Comparison of ENCODE assay signal across 17 cellular contexts in genomic region chr10:129673292-129673691, GRCh38.
A peak's percentile ranks its signal among the peaks of the same experiment; 100 is the strongest.
DNase-seq lines count a peak whose midpoint lies in the region; ATAC-seq and TF ChIP-seq lines count a peak whose summit lies in the region.
"Had no signal": no experiment of that assay in that cellular context is flagged by ENCODE, and none has a peak within 500 bp of the region (broad histone marks: within the 10 kb centered on the region; RNA-seq: fewer than 3 reads in every experiment).

No MANE protein-coding gene starts in this region.

- intact Hi-C loops in MCF 10A (cut with micrococcal nuclease) = loop anchor here (1.0 kb wide), 1 partner anchor 642 kb away; no protein-coding TSS in a partner anchor
- intact Hi-C loops in breast epithelium (cut with DNase I; ENCODE audit: low total_unique reads) = no loop called here

- POLR2A ChIA-PET in MCF 10A (lab: Yijun Ruan, JAX) = no interaction called here

- H3K9me3 Mint-ChIP-seq in MCF 10A (ENCODE audit: unreplicated experiment) (no peaks in the 10 kb centered on the region), neural progenitor cell (peaks cover 26% of the 10 kb centered on the region)
- H3K9me3 Mint-ChIP-seq in activated T-cell treated with anti-CD3 and anti-CD28 coated beads, Interleukin-2, amount 50 U/mL, for 72 hours = peaks cover 2 to 3% of the 10 kb centered on the region in 2 donors

- no peak for TF ChIP-seq POLR2A in breast epithelium (IDR thresholded peaks at IDR 0.05)

- H3K27ac ChIP-seq in breast epithelium (no peak overlapping the region), WERI-Rb-1 (no peak overlapping the region), neural progenitor cell (no peak overlapping the region)
- H3K27ac ChIP-seq: 22Rv1, BLaER1, C4-2B had no signal

- H3K4me1 ChIP-seq in breast epithelium (no peaks in the 10 kb centered on the region), neural progenitor cell (no peaks in the 10 kb centered on the region)
- H3K4me1 ChIP-seq: Caco-2, HAP-1 had no signal

- H3K4me3 ChIP-seq in breast epithelium (no peak overlapping the region), WERI-Rb-1 (ENCODE audit: low read depth, low read length) (no peak overlapping the region), neural progenitor cell (no peak overlapping the region)
- H3K4me3 ChIP-seq: BLaER1, HAP-1 had no signal

- no peak for ATAC-seq in activated T-cell treated with anti-CD3 and anti-CD28 coated beads, Interleukin-2, amount 50 U/mL, for 72 hours (replicated peaks in 1 of 2)
- ATAC-seq: CD8-positive, alpha-beta T cell had no signal

- no peak for DNase-seq in MCF 10A (ENCODE audit: unreplicated experiment)
- DNase-seq in breast epithelium (ENCODE audit: low spot score in 2 of 2) = no peak
- peak; percentile 20 for DNase-seq in WERI-Rb-1
- DNase-seq in neural progenitor cell (ENCODE audit: low spot score) = no peak
- DNase-seq in GM20000 (ENCODE audit: low spot score) = no peak
- DNase-seq in activated T-cell treated with anti-CD3 and anti-CD28 coated beads, Interleukin-2, amount 50 U/mL, for 72 hours = no peak
- DNase-seq: Caco-2; CD4-positive, CD25-positive, alpha-beta regulatory T cell; CD8-positive, alpha-beta T cell; DMS153; DND-41; HFFc6 had no signal

- H3K36me3 ChIP-seq in breast epithelium (no peaks in the 10 kb centered on the region), WERI-Rb-1 (no peaks in the 10 kb centered on the region), neural progenitor cell (no peaks in the 10 kb centered on the region)
- H3K36me3 ChIP-seq: HAP-1 had no signal

- H3K36me3 Mint-ChIP-seq in MCF 10A (ENCODE audit: insufficient read depth, unreplicated experiment) (peaks cover 6% of the 10 kb centered on the region), neural progenitor cell (peaks cover 5% of the 10 kb centered on the region)
- peaks cover 6 to 18% of the 10 kb centered on the region in 2 donors for H3K36me3 Mint-ChIP-seq in activated T-cell treated with anti-CD3 and anti-CD28 coated beads, Interleukin-2, amount 50 U/mL, for 72 hours (ENCODE audit: insufficient read depth in 2 of 2)

- H3K4me1 Mint-ChIP-seq in MCF 10A (ENCODE audit: insufficient read depth, unreplicated experiment) (no peaks in the 10 kb centered on the region), neural progenitor cell (no peaks in the 10 kb centered on the region)
- no peaks in the 10 kb centered on the region for H3K4me1 Mint-ChIP-seq in activated T-cell treated with anti-CD3 and anti-CD28 coated beads, Interleukin-2, amount 50 U/mL, for 72 hours (ENCODE audit: low read depth)

- H3K9me3 ChIP-seq in breast epithelium = no peaks in the 10 kb centered on the region
- H3K9me3 ChIP-seq in WERI-Rb-1 (ENCODE audit: severe bottlenecking) = peaks cover 5% of the 10 kb centered on the region
- H3K9me3 ChIP-seq in neural progenitor cell (ENCODE audit: low read depth) = no peaks in the 10 kb centered on the region
- H3K9me3 ChIP-seq: HAP-1 had no signal

- CTCF ChIA-PET in MCF 10A (lab: Yijun Ruan, JAX) = interaction anchor here (0.9 kb wide), 1 partner anchor 16 kb away, joined by 3 read pairs; no protein-coding TSS in a partner anchor

- H2AFZ ChIP-seq in neural progenitor cell (replicated peaks) = no peak overlapping the region

- H3K79me2 ChIP-seq in neural progenitor cell (ENCODE audit: low read depth) = no peaks in the 10 kb centered on the region

- no peaks in the 10 kb centered on the region for H3F3A ChIP-seq in neural progenitor cell (ENCODE audit: low read depth)

- BruUV-seq in MCF 10A (replicated peaks; lab: Mats Ljungman, UMichigan) = no TSS peak

- H3K4me3 Mint-ChIP-seq in MCF 10A (ENCODE audit: unreplicated experiment) = no peak overlapping the region
- no peak overlapping the region for H3K4me3 Mint-ChIP-seq in neural progenitor cell
- H3K4me3 Mint-ChIP-seq in activated T-cell treated with anti-CD3 and anti-CD28 coated beads, Interleukin-2, amount 50 U/mL, for 72 hours = no peak overlapping the region
- H3K4me3 Mint-ChIP-seq: B cell; CD4-positive, CD25-positive, alpha-beta regulatory T cell; CD8-positive, alpha-beta T cell; HFFc6 had no signal

- H3K4me2 ChIP-seq in neural progenitor cell = no peak overlapping the region
- H3K4me2 ChIP-seq: BLaER1 had no signal

- no peak overlapping the region for H3K9ac ChIP-seq in neural progenitor cell
- H3K9ac ChIP-seq: BLaER1 had no signal

- TF ChIP-seq CTCF in MCF 10A (IDR thresholded peaks at IDR 0.05; ENCODE audit: unreplicated experiment) = peak; percentile 18
- TF ChIP-seq CTCF in breast epithelium (IDR thresholded peaks at IDR 0.05) = no peak
- no peak for TF ChIP-seq CTCF in WERI-Rb-1 (IDR thresholded peaks at IDR 0.05; ENCODE audit: low read depth, low read length)
- TF ChIP-seq CTCF in neural progenitor cell (IDR thresholded peaks at IDR 0.05) = peak; percentile 7
- no peak for TF ChIP-seq CTCF in GM20000 (IDR thresholded peaks at IDR 0.05; ENCODE audit: extremely low read depth, missing control alignments)

- H4K20me1 ChIP-seq in neural progenitor cell (ENCODE audit: low read depth) = no peaks in the 10 kb centered on the region
- H4K20me1 ChIP-seq: BLaER1 had no signal

- H3K27me3 ChIP-seq in breast epithelium = no peaks in the 10 kb centered on the region
- H3K27me3 ChIP-seq in WERI-Rb-1 (ENCODE audit: insufficient read depth, low read depth, severe bottlenecking) = no peaks in the 10 kb centered on the region
- H3K27me3 ChIP-seq in neural progenitor cell = no peaks in the 10 kb centered on the region
- H3K27me3 ChIP-seq: BLaER1 had no signal

- H3K27ac Mint-ChIP-seq in MCF 10A (ENCODE audit: low read depth, unreplicated experiment) (no peak overlapping the region), neural progenitor cell (no peak overlapping the region)
- no peak overlapping the region for H3K27ac Mint-ChIP-seq in activated T-cell treated with anti-CD3 and anti-CD28 coated beads, Interleukin-2, amount 50 U/mL, for 72 hours
- H3K27ac Mint-ChIP-seq: B cell; CD4-positive, CD25-positive, alpha-beta regulatory T cell; CD8-positive, alpha-beta T cell; HFFc6 had no signal

- H3K27me3 Mint-ChIP-seq in MCF 10A (ENCODE audit: insufficient read depth, unreplicated experiment) (no peaks in the 10 kb centered on the region), neural progenitor cell (ENCODE audit: insufficient read depth, low read depth) (peaks cover 4% of the 10 kb centered on the region)
- no peaks in the 10 kb centered on the region for H3K27me3 Mint-ChIP-seq in activated T-cell treated with anti-CD3 and anti-CD28 coated beads, Interleukin-2, amount 50 U/mL, for 72 hours (ENCODE audit: low read depth)
- H3K27me3 Mint-ChIP-seq: B cell; CD4-positive, CD25-positive, alpha-beta regulatory T cell had no signal

Comparison
In these comparisons a context has a peak if more than half of its experiments do, and no peak if none do; other contexts are left out.
1. CTCF ChIP-seq: peak in MCF 10A (single experiment) and neural progenitor cell (single experiment); none in breast epithelium (0 of 3), WERI-Rb-1 (single experiment) and GM20000 (single experiment).